In the genomic region with DNA sequence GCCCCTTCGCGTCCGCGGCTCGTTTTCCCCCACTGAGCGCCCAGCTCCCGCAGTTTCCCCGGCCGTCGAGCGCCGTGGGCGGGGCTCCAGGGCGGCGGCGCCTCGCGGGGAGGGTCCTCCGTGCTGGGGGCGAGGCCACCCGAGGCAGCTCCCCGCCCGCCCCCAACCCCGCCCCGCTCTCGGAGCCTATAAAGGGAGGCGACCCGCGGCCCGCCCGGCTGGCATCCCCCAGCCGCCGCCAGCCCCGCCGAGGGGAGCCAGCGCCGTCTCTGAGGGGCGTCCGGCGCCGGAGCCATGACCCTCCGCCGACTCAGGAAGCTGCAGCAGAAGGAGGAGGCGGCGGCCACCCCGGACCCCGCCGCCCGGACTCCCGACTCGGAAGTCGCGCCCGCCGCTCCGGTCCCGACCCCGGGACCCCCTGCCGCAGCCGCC, we compare ENCODE assay signal across 8 cellular contexts. TPM values are rescaled to one million over a fixed set of nuclear protein-coding genes. Genes with fewer than 3 reads are reported as not detected.
DNase-seq lines count a peak whose midpoint lies in the region; ATAC-seq and TF ChIP-seq lines count a peak whose summit lies in the region.

TAMALIN (plus strand) TSS at position 221 of the 432 bp plus-strand sequence; CDS start at position 295, 74 bp downstream.

- peak within 1 kb of the TSS; percentile 75 to 96 for H3K4me3 Mint-ChIP-seq in H9

- H3K27me3 Mint-ChIP-seq in H9 (ENCODE audit: low read depth), result peaks cover 68% of the 10 kb centered on the region

- H3K9me3 ChIP-seq in H9 (ENCODE audit: control insufficient read depth, low read depth, low read length), result no peaks in the 10 kb centered on the region
- no peaks in the 10 kb centered on the region for H3K9me3 ChIP-seq in RWPE2 (ENCODE audit: severe bottlenecking)
- H3K9me3 ChIP-seq in uterus, result no peaks in the 10 kb centered on the region

- H3K9me3 Mint-ChIP-seq in H9, result no peaks in the 10 kb centered on the region; a peak in 2 of 5 replicates
- H3K9me3 Mint-ChIP-seq in activated naive CD4-positive, alpha-beta T cell treated with anti-CD3 and anti-CD28 coated beads, Interleukin-2, amount 50 U/mL, for 72 hours, result no peaks in the 10 kb centered on the region

- no peak within 1 kb of the TSS for H3K23ac ChIP-seq in H9 (ENCODE audit: insufficient read length, low read depth, low read length)

- peak; percentile 64 for DNase-seq in H9
- no peak for DNase-seq in RWPE2 (ENCODE audit: low spot score)
- DNase-seq in activated naive CD4-positive, alpha-beta T cell treated with anti-CD3 and anti-CD28 coated beads, Interleukin-2, amount 50 U/mL, for 72 hours (ENCODE audit: low spot score in 2 of 2), result peak; percentile 77 to 81
- peak; percentile 83 for DNase-seq in left cardiac atrium
- no peak for DNase-seq in pulmonary artery endothelial cell (ENCODE audit: low read depth, low spot score)
- DNase-seq in uterus, result peak; percentile 75 to 85
- no peak for DNase-seq in HEK293T (ENCODE audit: extremely low spot score)

- H3K18ac ChIP-seq in H9 (ENCODE audit: insufficient read length, low read depth, low read length), result no peak within 1 kb of the TSS

- H3K14ac ChIP-seq in H9 (ENCODE audit: insufficient read depth, low read length), result peak within 1 kb of the TSS; percentile 50; the same call in 1 of the 2 replicates

- no peaks in the 10 kb centered on the region for H3K79me1 ChIP-seq in H9 (ENCODE audit: insufficient read depth, low read depth, low read length, poor library complexity, severe bottlenecking)

- no peak within 1 kb of the TSS for H2BK12ac ChIP-seq in H9 (ENCODE audit: insufficient read length, low read depth, low read length)

- TF ChIP-seq CTCF in H9 (conservative IDR thresholded peaks at IDR 0.05) (no peak), RWPE2 (IDR thresholded peaks at IDR 0.05; ENCODE audit: poor library complexity, severe bottlenecking) (no peak), uterus (IDR thresholded peaks at IDR 0.05) (peak in 1 of 4 experiments; percentile 5)

- no peak within 1 kb of the TSS for H2BK5ac ChIP-seq in H9 (ENCODE audit: insufficient read length, low read length)

- no peak within 1 kb of the TSS for H3K27ac Mint-ChIP-seq in H9
- peak within 1 kb of the TSS; percentile 80 to 85 for H3K27ac Mint-ChIP-seq in activated naive CD4-positive, alpha-beta T cell treated with anti-CD3 and anti-CD28 coated beads, Interleukin-2, amount 50 U/mL, for 72 hours

- no peak within 1 kb of the TSS for H4K5ac ChIP-seq in H9 (ENCODE audit: insufficient read length, low read depth, low read length)

- ATAC-seq in RWPE2 (ENCODE audit: low read depth), result peak; percentile 30
- peak; percentile 59 to 83 for ATAC-seq in activated naive CD4-positive, alpha-beta T cell treated with anti-CD3 and anti-CD28 coated beads, Interleukin-2, amount 50 U/mL, for 72 hours
- peak; percentile 69 to 72 for ATAC-seq in left cardiac atrium
- ATAC-seq in HG02610 (IDR thresholded peaks at IDR 0.05; ENCODE audit: unreplicated experiment), result no peak

- peak; percentile 79 to 97 for TF ChIP-seq POLR2A in uterus (IDR thresholded peaks at IDR 0.05)

- no peaks in the 10 kb centered on the region for H3K79me2 ChIP-seq in H9 (ENCODE audit: insufficient read depth, low read length)

- peaks cover 7% of the 10 kb centered on the region for H3K23me2 ChIP-seq in H9 (ENCODE audit: insufficient read length, low read depth, low read length, poor library complexity, severe bottlenecking)

- no peak within 1 kb of the TSS for H3K4ac ChIP-seq in H9 (ENCODE audit: low read depth, low read length)

- H3K36me3 ChIP-seq in RWPE2 (ENCODE audit: low read depth) (no peaks in the 10 kb centered on the region), uterus (no peaks in the 10 kb centered on the region)

- H3K4me1 Mint-ChIP-seq in H9, result peaks cover 31 to 49% of the 10 kb centered on the region in 2 experiments

- H4K8ac ChIP-seq in H9 (replicated peaks; ENCODE audit: insufficient read length, low read depth, low read length), result no peak within 1 kb of the TSS

- CTCF ChIA-PET in HEK293T (lab: Yijun Ruan, JAX), result interaction anchor here (0.6 to 5.3 kb wide), 2 partner anchors 15 to 634 kb away, joined by 3 to 99 read pairs; no protein-coding TSS in a partner anchor

- no peak within 1 kb of the TSS for H2BK15ac ChIP-seq in H9 (ENCODE audit: low read depth, low read length)

- peaks cover 0 to 8% (median 7%) of the 10 kb centered on the region in 3 experiments; a peak in 5 of 7 replicates for H3K36me3 Mint-ChIP-seq in H9 (ENCODE audit: insufficient read depth in 1 of 3, low read depth in 3 of 3)
- no peaks in the 10 kb centered on the region for H3K36me3 Mint-ChIP-seq in activated naive CD4-positive, alpha-beta T cell treated with anti-CD3 and anti-CD28 coated beads, Interleukin-2, amount 50 U/mL, for 72 hours

- intact Hi-C loops in left cardiac atrium (cut with DNase I) (loop anchor here in 1 of 2 donors (10.0 kb wide), 1 partner anchor 118 kb away; no protein-coding TSS in a partner anchor), uterus (cut with DNase I; ENCODE audit: low total_unique reads) (no loop called here)

- H4K91ac ChIP-seq in H9 (ENCODE audit: insufficient read length, low read depth, low read length), result no peak within 1 kb of the TSS

- no peak within 1 kb of the TSS for H3K9ac ChIP-seq in H9 (ENCODE audit: extremely low read depth, insufficient read length, low read length)

- no peak within 1 kb of the TSS for H2BK20ac ChIP-seq in H9 (ENCODE audit: low read depth, low read length, poor library complexity, severe bottlenecking)

- H3K4me3 ChIP-seq in RWPE2 (ENCODE audit: severe bottlenecking), result peak within 1 kb of the TSS; percentile 30
- peak within 1 kb of the TSS; percentile 72 to 89 for H3K4me3 ChIP-seq in uterus

- POLR2A ChIA-PET in HEK293T (lab: Yijun Ruan, JAX), result no interaction called here

- no peak within 1 kb of the TSS for H2BK120ac ChIP-seq in H9 (ENCODE audit: low read depth, low read length, poor library complexity, severe bottlenecking)

- H3K27me3 ChIP-seq in H9 (ENCODE audit: insufficient read depth, low read length), result peaks cover 17% of the 10 kb centered on the region
- H3K27me3 ChIP-seq in RWPE2 (ENCODE audit: insufficient read depth, poor library complexity, severe bottlenecking), result peaks cover 28% of the 10 kb centered on the region
- no peaks in the 10 kb centered on the region for H3K27me3 ChIP-seq in uterus

- H2AFZ ChIP-seq in H9 (ENCODE audit: low read length), result no peak within 1 kb of the TSS

- no peak within 1 kb of the TSS for H2AK5ac ChIP-seq in H9 (ENCODE audit: insufficient read length, low read length)

- H3T11ph ChIP-seq in H9 (ENCODE audit: low read length), result no peak within 1 kb of the TSS

- no peak within 1 kb of the TSS for H3K56ac ChIP-seq in H9 (ENCODE audit: insufficient read length, low read depth, low read length)

- H4K20me1 ChIP-seq in H9 (ENCODE audit: control insufficient read depth, insufficient read depth, insufficient read length), result no peaks in the 10 kb centered on the region

- WGBS in H9 (ENCODE audit: extremely low coverage, insufficient read length, low lambda C conversion rate), result no CpG with 5 or more reads among the region's 60 CpGs

- H3K4me1 ChIP-seq in H9 (ENCODE audit: insufficient read depth, low read length) (peaks cover 5% of the 10 kb centered on the region; the same call in 1 of the 2 replicates), RWPE2 (ENCODE audit: insufficient read depth, poor library complexity, severe bottlenecking) (no peaks in the 10 kb centered on the region), uterus (peaks cover 0 to 6% of the 10 kb centered on the region in 2 donors)

- H3K4me2 ChIP-seq in H9 (ENCODE audit: insufficient read depth, insufficient read length, low read length), result peak within 1 kb of the TSS; percentile 46

- H3K27ac ChIP-seq in H9 (ENCODE audit: insufficient read length, low read depth, low read length) (no peak within 1 kb of the TSS), RWPE2 (ENCODE audit: poor library complexity, severe bottlenecking) (no peak within 1 kb of the TSS), uterus (peak within 1 kb of the TSS; percentile 94 to 95)

TF ChIP-seq in HEK293T, 16 proteins besides CTCF, POLR2A, EP300 and RAD21:
- no peak for TF ChIP-seq ELF4 (IDR thresholded peaks at IDR 0.05)
- TF ChIP-seq FOXM1 (IDR thresholded peaks at IDR 0.05; ENCODE audit: borderline replicate concordance), result no peak
- TF ChIP-seq, protein P1, sequence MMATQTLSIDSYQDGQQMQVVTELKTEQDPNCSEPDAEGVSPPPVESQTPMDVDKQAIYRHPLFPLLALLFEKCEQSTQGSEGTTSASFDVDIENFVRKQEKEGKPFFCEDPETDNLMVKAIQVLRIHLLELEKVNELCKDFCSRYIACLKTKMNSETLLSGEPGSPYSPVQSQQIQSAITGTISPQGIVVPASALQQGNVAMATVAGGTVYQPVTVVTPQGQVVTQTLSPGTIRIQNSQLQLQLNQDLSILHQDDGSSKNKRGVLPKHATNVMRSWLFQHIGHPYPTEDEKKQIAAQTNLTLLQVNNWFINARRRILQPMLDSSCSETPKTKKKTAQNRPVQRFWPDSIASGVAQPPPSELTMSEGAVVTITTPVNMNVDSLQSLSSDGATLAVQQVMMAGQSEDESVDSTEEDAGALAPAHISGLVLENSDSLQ (IDR thresholded peaks at IDR 0.05), result no peak
- TF ChIP-seq BHLHE40 (IDR thresholded peaks at IDR 0.05; ENCODE audit: borderline replicate concordance), result no peak
- no peak for TF ChIP-seq FOXA1 (IDR thresholded peaks at IDR 0.05)
- TF ChIP-seq TARDBP (IDR thresholded peaks at IDR 0.05), result no peak

RNA-seq across cellular contexts. Expression of gene TAMALIN, which starts in this region (rescaled TPM):
- total RNA-seq in H9 (2021), result 1.1 and 1.2 TPM in 2 replicates
- 10 to 100 TPM in 1 of 2 donors, 1 to 10 TPM in 1; 9.9 to 32.9 TPM for total RNA-seq in activated naive CD4-positive, alpha-beta T cell treated with anti-CD3 and anti-CD28 coated beads, Interleukin-2, amount 50 U/mL, for 72 hours
- 10 to 100 TPM; 25.3 to 44.0 TPM for total RNA-seq in left cardiac atrium
- 42.7 and 42.8 TPM in 2 replicates for total RNA-seq in pulmonary artery endothelial cell
- 100 to 1,000 TPM in 1 of 4 donors, 10 to 100 TPM in 2, 1 to 10 TPM in 1; 6.4 to 153 (median 42.1) TPM for total RNA-seq in uterus

Comparison
In these comparisons a context has a peak if more than half of its experiments do, and no peak if none do; other contexts are left out.
1. DNase-seq: peak in H9 (single experiment), activated naive CD4-positive, alpha-beta T cell treated with anti-CD3 and anti-CD28 coated beads, Interleukin-2, amount 50 U/mL, for 72 hours (2 of 2), left cardiac atrium (single experiment) and uterus (2 of 2); none in RWPE2 (single experiment), pulmonary artery endothelial cell (single experiment) and HEK293T (single experiment).
2. H3K27ac ChIP-seq: peak in uterus (2 of 2); none in H9 (single experiment) and RWPE2 (single experiment).
3. H3K27ac Mint-ChIP-seq: peak in activated naive CD4-positive, alpha-beta T cell treated with anti-CD3 and anti-CD28 coated beads, Interleukin-2, amount 50 U/mL, for 72 hours (2 of 2); none in H9 (0 of 3).